ENCODE assay signal across 24 cellular contexts in genomic region chr18:10152475-10152874, GRCh38.
"Had no signal": no experiment of that assay in that cellular context is flagged by ENCODE, and none has a peak within 500 bp of the region (broad histone marks: within the 10 kb centered on the region; RNA-seq: fewer than 3 reads in every experiment).

No MANE protein-coding gene starts in this region.

- H3K4me3 ChIP-seq: K562 had no signal

- H3K27ac Mint-ChIP-seq: IgD-negative memory B cell had no signal

- H3K27ac ChIP-seq: HL-60, KMS-11, RWPE1 had no signal

- ATAC-seq: K562, Panc1 had no signal

- H3K27me3 Mint-ChIP-seq: IgD-negative memory B cell had no signal

- H3K4me1 Mint-ChIP-seq: IgD-negative memory B cell had no signal

- DNase-seq: Kasumi-1, MV-4-11, NCI-H1048, NCI-H1105, NCI-H1417, NCI-H1436 treated with DMSO at 0.1 percent for 48 hours, NCI-H1694, NCI-H187 treated with DMSO at 0.1 percent for 48 hours, NCI-H2029 treated with DMSO at 0.1 percent for 48 hours, NCI-H226, NCI-H446, NCI-H510A, NCI-H524 treated with DMSO at 0.1 percent for 48 hours, NCI-H69, NCI-H774, SHP77, SK-N-SH, SW 1271 had no signal

- H3K9me3 ChIP-seq: SK-N-SH had no signal

- H3K4me3 Mint-ChIP-seq: IgD-negative memory B cell had no signal
